1 cellular context compared by ENCODE assay signal in genomic region chr6:151440930-151441329, GRCh38.
TF ChIP-seq lines count a peak whose summit lies in the region.

No MANE protein-coding gene starts in this region.

TF ChIP-seq in HCT116, 20 proteins besides CTCF, POLR2A, EP300 and RAD21 (continued from another document):
- TF ChIP-seq, protein P1, sequence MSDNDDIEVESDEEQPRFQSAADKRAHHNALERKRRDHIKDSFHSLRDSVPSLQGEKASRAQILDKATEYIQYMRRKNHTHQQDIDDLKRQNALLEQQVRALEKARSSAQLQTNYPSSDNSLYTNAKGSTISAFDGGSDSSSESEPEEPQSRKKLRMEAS (IDR thresholded peaks at IDR 0.05), result no peak
- TF ChIP-seq TCF7L2 (IDR thresholded peaks at IDR 0.05; ENCODE audit: borderline replicate concordance, extremely low read depth, insufficient read depth, insufficient read length), result no peak
